In genomic region chr6:156146891-156147290, GRCh38 we compare ENCODE assay signal across 19 cellular contexts.
"Had no signal": no experiment of that assay in that cellular context is flagged by ENCODE, and none has a peak within 500 bp of the region (broad histone marks: within the 10 kb centered on the region; RNA-seq: fewer than 3 reads in every experiment).

No MANE protein-coding gene starts in this region.

- H3K27ac ChIP-seq: hepatocyte, left ventricle myocardium inferior, right lobe of liver, skin epidermis, tibial artery had no signal

- DNase-seq: activated CD4-positive, alpha-beta T cell treated with anti-CD3 and anti-CD28 coated beads, Interleukin-2, amount 50 U/mL, for 4 hours; activated CD8-positive, alpha-beta memory T cell treated with anti-CD3 and anti-CD28 coated beads for 24 hours; activated CD8-positive, alpha-beta memory T cell treated with anti-CD3 and anti-CD28 coated beads, Interleukin-2, amount 50 U/mL, for 4 hours; activated T-cell treated with anti-CD3 and anti-CD28 coated beads, Interleukin-2, amount 50 U/mL, for 24 hours; aorta; dermis blood vessel endothelial cell; effector memory CD4-positive, alpha-beta T cell; foreskin melanocyte; glutamatergic neuron; immature natural killer cell; left ventricle myocardium inferior; naive thymus-derived CD4-positive, alpha-beta T cell; posterior cingulate gyrus; right lobe of liver; stimulated activated CD4-positive, alpha-beta T cell treated with anti-CD3 and anti-CD28 coated beads, Interleukin-1b, Interleukin-23, amount 100 ng/mL, for 48 hours; substantia nigra; tibial artery had no signal
